ENCODE assay signal across 9 cellular contexts in the genomic region with DNA sequence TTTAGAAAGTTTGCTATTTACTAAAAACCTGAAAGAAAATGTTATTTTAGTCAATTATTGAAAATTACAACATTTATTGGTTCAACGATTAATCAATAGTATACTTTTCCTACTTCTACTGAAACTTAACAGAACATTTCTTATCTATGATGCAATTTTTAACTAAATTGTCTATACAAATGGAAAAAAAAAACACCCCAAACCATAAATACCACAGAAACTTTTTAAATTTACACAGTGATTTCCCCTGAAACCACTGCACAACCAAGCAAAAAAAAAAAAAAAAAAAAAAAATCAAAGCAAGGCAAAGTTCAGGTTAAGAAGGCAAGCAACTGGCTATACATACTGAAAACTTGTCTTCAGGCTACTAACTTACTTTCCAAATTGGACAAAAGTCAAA.
DNase-seq lines count a peak whose midpoint lies in the region; ATAC-seq and TF ChIP-seq lines count a peak whose summit lies in the region.
"Had no signal": no experiment of that assay in that cellular context is flagged by ENCODE, and none has a peak within 500 bp of the region (broad histone marks: within the 10 kb centered on the region; RNA-seq: fewer than 3 reads in every experiment).

No MANE protein-coding gene starts in this region.

- H2AFZ ChIP-seq in H9 (ENCODE audit: low read length) = no peak overlapping the region

- H3K4me2 ChIP-seq in H9 (ENCODE audit: insufficient read depth, insufficient read length, low read length) = no peak overlapping the region

- H3K9ac ChIP-seq in H9 (ENCODE audit: extremely low read depth, insufficient read length, low read length) = no peak overlapping the region

- POLR2A ChIA-PET in naive thymus-derived CD4-positive, alpha-beta T cell (lab: Charles Lee) = interaction anchor here (0.8 kb wide), 1 partner anchor 14 kb away, joined by 3 read pairs; no protein-coding TSS in a partner anchor

- no peak overlapping the region for H2BK5ac ChIP-seq in H9 (ENCODE audit: insufficient read length, low read length)

- H3K23me2 ChIP-seq in H9 (ENCODE audit: insufficient read length, low read depth, low read length, poor library complexity, severe bottlenecking) = no peaks in the 10 kb centered on the region

- no peak overlapping the region for H3K14ac ChIP-seq in H9 (ENCODE audit: insufficient read depth, low read length)

- peaks cover 0 to 39% (median 26%) of the 10 kb centered on the region in 5 donors for H3K36me3 Mint-ChIP-seq in naive thymus-derived CD4-positive, alpha-beta T cell
- H3K36me3 Mint-ChIP-seq in H9 (ENCODE audit: insufficient read depth in 1 of 3, low read depth in 3 of 3) = peaks cover 0 to 9% (median 0%) of the 10 kb centered on the region in 3 experiments; a peak in 2 of 7 replicates

- no peaks in the 10 kb centered on the region for H3K9me3 Mint-ChIP-seq in naive thymus-derived CD4-positive, alpha-beta T cell
- H3K9me3 Mint-ChIP-seq in H9 = no peaks in the 10 kb centered on the region

- H3K9me3 ChIP-seq in naive thymus-derived CD4-positive, alpha-beta T cell (ENCODE audit: control insufficient read depth in 2 of 3, low read length in 3 of 3) = no peaks in the 10 kb centered on the region
- H3K9me3 ChIP-seq in H9 (ENCODE audit: control insufficient read depth, low read depth, low read length) = no peaks in the 10 kb centered on the region

- no peak overlapping the region for H2BK12ac ChIP-seq in H9 (ENCODE audit: insufficient read length, low read depth, low read length)

- H3K36me3 ChIP-seq in naive thymus-derived CD4-positive, alpha-beta T cell (ENCODE audit: control insufficient read depth in 2 of 3, insufficient read depth in 3 of 3, low read length in 3 of 3) = peaks cover 0 to 19% (median 14%) of the 10 kb centered on the region in 3 experiments

- no peak overlapping the region for H3K4me3 ChIP-seq in naive thymus-derived CD4-positive, alpha-beta T cell (ENCODE audit: low read length)

- peak overlapping the region in 2 of 9 donors; percentile 51 to 63 for H3K27ac Mint-ChIP-seq in naive thymus-derived CD4-positive, alpha-beta T cell
- H3K27ac Mint-ChIP-seq in H9 = no peak overlapping the region

- no peak overlapping the region for H4K91ac ChIP-seq in H9 (ENCODE audit: insufficient read length, low read depth, low read length)

- peaks cover 4 to 15% (median 12%) of the 10 kb centered on the region in 7 donors for H3K4me1 Mint-ChIP-seq in naive thymus-derived CD4-positive, alpha-beta T cell
- peaks cover 14 to 21% of the 10 kb centered on the region in 2 experiments for H3K4me1 Mint-ChIP-seq in H9

- no peak overlapping the region for H4K8ac ChIP-seq in H9 (replicated peaks; ENCODE audit: insufficient read length, low read depth, low read length)

- H3K79me1 ChIP-seq in H9 (ENCODE audit: insufficient read depth, low read depth, low read length, poor library complexity, severe bottlenecking) = no peaks in the 10 kb centered on the region

- no peaks in the 10 kb centered on the region for H4K20me1 ChIP-seq in H9 (ENCODE audit: control insufficient read depth, insufficient read depth, insufficient read length)

- no peaks in the 10 kb centered on the region for H3K4me1 ChIP-seq in naive thymus-derived CD4-positive, alpha-beta T cell (ENCODE audit: control insufficient read depth in 2 of 2, insufficient read depth in 2 of 2, low read length in 2 of 2)
- no peaks in the 10 kb centered on the region; the same call in 1 of the 2 replicates for H3K4me1 ChIP-seq in H9 (ENCODE audit: insufficient read depth, low read length)

- H3K27ac ChIP-seq in naive thymus-derived CD4-positive, alpha-beta T cell (ENCODE audit: low read depth, low read length) = no peak overlapping the region
- H3K27ac ChIP-seq in H9 (ENCODE audit: insufficient read length, low read depth, low read length) = no peak overlapping the region

- H3K23ac ChIP-seq in H9 (ENCODE audit: insufficient read length, low read depth, low read length) = no peak overlapping the region

- ATAC-seq in GM19023 (IDR thresholded peaks at IDR 0.05; ENCODE audit: unreplicated experiment) (peak; percentile 64), HG02588 (IDR thresholded peaks at IDR 0.05; ENCODE audit: unreplicated experiment) (peak; percentile 55), HG03469 (IDR thresholded peaks at IDR 0.05; ENCODE audit: unreplicated experiment) (peak; percentile 52)
- no peak for ATAC-seq in naive thymus-derived CD4-positive, alpha-beta T cell

- H2BK20ac ChIP-seq in H9 (ENCODE audit: low read depth, low read length, poor library complexity, severe bottlenecking) = no peak overlapping the region

- no peak overlapping the region for H2BK120ac ChIP-seq in H9 (ENCODE audit: low read depth, low read length, poor library complexity, severe bottlenecking)

- H3K27me3 Mint-ChIP-seq in naive thymus-derived CD4-positive, alpha-beta T cell = peaks cover 0 to 8% (median 0%) of the 10 kb centered on the region in 5 donors
- no peaks in the 10 kb centered on the region for H3K27me3 Mint-ChIP-seq in H9 (ENCODE audit: low read depth)
- H3K27me3 Mint-ChIP-seq: progenitor cell of endocrine pancreas had no signal

- no peaks in the 10 kb centered on the region for H3K79me2 ChIP-seq in H9 (ENCODE audit: insufficient read depth, low read length)

- H2AK5ac ChIP-seq in H9 (ENCODE audit: insufficient read length, low read length) = no peak overlapping the region

- no peak overlapping the region for H3K4ac ChIP-seq in H9 (ENCODE audit: low read depth, low read length)

- H3T11ph ChIP-seq in H9 (ENCODE audit: low read length) = no peak overlapping the region

- H4K5ac ChIP-seq in H9 (ENCODE audit: insufficient read length, low read depth, low read length) = no peak overlapping the region

- no CpG with 5 or more reads among the region's 1 CpG for WGBS in H9 (ENCODE audit: extremely low coverage, insufficient read length, low lambda C conversion rate)

- CTCF ChIA-PET in naive thymus-derived CD4-positive, alpha-beta T cell (lab: Charles Lee) = interaction anchor here (0.8 kb wide), 1 partner anchor 39 kb away, joined by 3 read pairs; no protein-coding TSS in a partner anchor

- intact Hi-C loops in naive thymus-derived CD4-positive, alpha-beta T cell (cut with micrococcal nuclease) = loop anchor here in 1 of 2 donors (5.0 kb wide), 1 partner anchor 110 kb away; a partner anchor contains a TSS

- no peak overlapping the region for H3K56ac ChIP-seq in H9 (ENCODE audit: insufficient read length, low read depth, low read length)

- no peak overlapping the region for H3K18ac ChIP-seq in H9 (ENCODE audit: insufficient read length, low read depth, low read length)

- no peak overlapping the region for H2BK15ac ChIP-seq in H9 (ENCODE audit: low read depth, low read length)

- TF ChIP-seq CTCF in GM10266 (IDR thresholded peaks at IDR 0.05; ENCODE audit: control insufficient read depth, insufficient read depth, low read depth, missing control alignments) = no peak
- TF ChIP-seq CTCF in H9 (conservative IDR thresholded peaks at IDR 0.05) = no peak

- no peak overlapping the region for H3K4me3 Mint-ChIP-seq in naive thymus-derived CD4-positive, alpha-beta T cell
- no peak overlapping the region for H3K4me3 Mint-ChIP-seq in H9

- H3K27me3 ChIP-seq in naive thymus-derived CD4-positive, alpha-beta T cell (ENCODE audit: control insufficient read depth in 2 of 2, insufficient read depth in 2 of 2, low read length in 2 of 2) = no peaks in the 10 kb centered on the region
- H3K27me3 ChIP-seq in H9 (ENCODE audit: insufficient read depth, low read length) = no peaks in the 10 kb centered on the region

- DNase-seq in GM10266 (ENCODE audit: extremely low spot score) (peak; percentile 19), D341Med (ENCODE audit: low spot score) (no peak), H9 (no peak), NCI-H510A treated with DMSO at 0.1 percent for 48 hours (lab: John Stamatoyannopoulos, UW) (no peak)
- DNase-seq in naive thymus-derived CD4-positive, alpha-beta T cell = no peak
